Comparison of ENCODE assay signal across 29 cellular contexts in genomic region chr11:102413497-102413896, GRCh38. TPM values are rescaled to one million over a fixed set of nuclear protein-coding genes. Genes with fewer than 3 reads are reported as not detected.
DNase-seq lines count a peak whose midpoint lies in the region; ATAC-seq and TF ChIP-seq lines count a peak whose summit lies in the region.
"Had no signal": no experiment of that assay in that cellular context is flagged by ENCODE, and none has a peak within 500 bp of the region (broad histone marks: within the 10 kb centered on the region; RNA-seq: fewer than 3 reads in every experiment).

No MANE protein-coding gene starts in this region.

- no peak overlapping the region for H4K91ac ChIP-seq in H9 (ENCODE audit: insufficient read length, low read depth, low read length)

- no peaks in the 10 kb centered on the region for H3K27me3 Mint-ChIP-seq in activated naive CD4-positive, alpha-beta T cell treated with anti-CD3 and anti-CD28 coated beads, Interleukin-2, amount 50 U/mL, for 24 hours
- H3K27me3 Mint-ChIP-seq in H9 (ENCODE audit: low read depth) (no peaks in the 10 kb centered on the region), mesothelial cell of epicardium (ENCODE audit: low read depth) (no peaks in the 10 kb centered on the region)
- no peaks in the 10 kb centered on the region for H3K27me3 Mint-ChIP-seq in naive thymus-derived CD4-positive, alpha-beta T cell
- H3K27me3 Mint-ChIP-seq: activated CD8-positive, alpha-beta memory T cell treated with anti-CD3 and anti-CD28 coated beads, Interleukin-2, amount 10 ng/mL, durations not matched to agents 7 days and 5 days; brain had no signal

- H4K5ac ChIP-seq in H9 (ENCODE audit: insufficient read length, low read depth, low read length), result no peak overlapping the region

- no peak overlapping the region; the same call in 1 of the 2 replicates for H3K14ac ChIP-seq in H9 (ENCODE audit: insufficient read depth, low read length)

- no peaks in the 10 kb centered on the region for H4K20me1 ChIP-seq in H9 (ENCODE audit: control insufficient read depth, insufficient read depth, insufficient read length)

- H3K9ac ChIP-seq in H9 (ENCODE audit: extremely low read depth, insufficient read length, low read length), result no peak overlapping the region

- H2AK5ac ChIP-seq in H9 (ENCODE audit: insufficient read length, low read length), result no peak overlapping the region

- POLR2A ChIA-PET in naive thymus-derived CD4-positive, alpha-beta T cell (lab: Charles Lee), result interaction anchor here (0.7 to 3.5 kb wide), 6 partner anchors 9 to 38 kb away, joined by 3 to 13 read pairs (median 4); no protein-coding TSS in a partner anchor

- TF ChIP-seq POLR2A in suprapubic skin (IDR thresholded peaks at IDR 0.05), result no peak

- 0 out of 2 replicates have a peak overlapping the region, but pooled peaks have one; percentile 99 for H2BK15ac ChIP-seq in H9 (ENCODE audit: low read depth, low read length)

- no peak overlapping the region for H3T11ph ChIP-seq in H9 (ENCODE audit: low read length)

- no CpG with 5 or more reads among the region's 4 CpGs for WGBS in H9 (ENCODE audit: extremely low coverage, insufficient read length, low lambda C conversion rate)
- 92% methylated on average over 4 of the region's 4 CpGs for WGBS in suprapubic skin

- TF ChIP-seq CTCF in H9 (conservative IDR thresholded peaks at IDR 0.05) (no peak), suprapubic skin (IDR thresholded peaks at IDR 0.05) (no peak), mesothelial cell of epicardium (IDR thresholded peaks at IDR 0.05; ENCODE audit: unreplicated experiment) (no peak)

- H3K23ac ChIP-seq in H9 (ENCODE audit: insufficient read length, low read depth, low read length), result no peak overlapping the region

- no peak overlapping the region for H3K4me2 ChIP-seq in H9 (ENCODE audit: insufficient read depth, insufficient read length, low read length)

- intact Hi-C loops in naive thymus-derived CD4-positive, alpha-beta T cell (cut with micrococcal nuclease), result loop anchor here in 1 of 2 donors (1.0 kb wide), 3 partner anchors 11 to 82 kb away; no protein-coding TSS in a partner anchor

- H3K4me1 ChIP-seq in H9 (ENCODE audit: insufficient read depth, low read length), result 0 out of 2 replicates have a peak, but pooled peaks cover 5% of the 10 kb centered on the region
- peaks cover 30 to 71% of the 10 kb centered on the region in 2 donors for H3K4me1 ChIP-seq in naive thymus-derived CD4-positive, alpha-beta T cell (ENCODE audit: control insufficient read depth in 2 of 2, insufficient read depth in 2 of 2, low read length in 2 of 2)
- H3K4me1 ChIP-seq in suprapubic skin, result no peaks in the 10 kb centered on the region

- H3K27me3 ChIP-seq in H9 (ENCODE audit: insufficient read depth, low read length) (no peaks in the 10 kb centered on the region), suprapubic skin (no peaks in the 10 kb centered on the region)
- H3K27me3 ChIP-seq in naive thymus-derived CD4-positive, alpha-beta T cell (ENCODE audit: control insufficient read depth in 2 of 2, insufficient read depth in 2 of 2, low read length in 2 of 2), result no peaks in the 10 kb centered on the region
- H3K27me3 ChIP-seq: dorsolateral prefrontal cortex, heart right ventricle, upper lobe of left lung had no signal

- H3K4ac ChIP-seq in H9 (ENCODE audit: low read depth, low read length), result no peak overlapping the region

- no peak overlapping the region for H2BK12ac ChIP-seq in H9 (ENCODE audit: insufficient read length, low read depth, low read length)

- H2BK120ac ChIP-seq in H9 (ENCODE audit: low read depth, low read length, poor library complexity, severe bottlenecking), result no peak overlapping the region

- H2BK20ac ChIP-seq in H9 (ENCODE audit: low read depth, low read length, poor library complexity, severe bottlenecking), result no peak overlapping the region

- H3K9me3 ChIP-seq in H9 (ENCODE audit: control insufficient read depth, low read depth, low read length), result no peaks in the 10 kb centered on the region
- H3K9me3 ChIP-seq in naive thymus-derived CD4-positive, alpha-beta T cell (ENCODE audit: control insufficient read depth in 2 of 3, low read length in 3 of 3), result no peaks in the 10 kb centered on the region
- no peaks in the 10 kb centered on the region for H3K9me3 ChIP-seq in suprapubic skin
- H3K9me3 ChIP-seq: upper lobe of left lung had no signal

- no peak for TF ChIP-seq EP300 in suprapubic skin (IDR thresholded peaks at IDR 0.05)

- H3K27ac ChIP-seq in H9 (ENCODE audit: insufficient read length, low read depth, low read length) (no peak overlapping the region), suprapubic skin (no peak overlapping the region)
- peak overlapping the region; percentile 37 for H3K27ac ChIP-seq in naive thymus-derived CD4-positive, alpha-beta T cell (ENCODE audit: low read depth, low read length)
- H3K27ac ChIP-seq: heart right ventricle, lower lobe of right lung, upper lobe of left lung, WERI-Rb-1 had no signal

- H3K23me2 ChIP-seq in H9 (ENCODE audit: insufficient read length, low read depth, low read length, poor library complexity, severe bottlenecking), result no peaks in the 10 kb centered on the region

- H3K4me3 ChIP-seq in naive thymus-derived CD4-positive, alpha-beta T cell (ENCODE audit: low read length), result peak overlapping the region; percentile 41
- no peak overlapping the region for H3K4me3 ChIP-seq in suprapubic skin
- H3K4me3 ChIP-seq: dorsolateral prefrontal cortex, heart right ventricle, lower lobe of right lung, upper lobe of left lung had no signal

- H4K8ac ChIP-seq in H9 (replicated peaks; ENCODE audit: insufficient read length, low read depth, low read length), result no peak overlapping the region

- no peak overlapping the region for H3K18ac ChIP-seq in H9 (ENCODE audit: insufficient read length, low read depth, low read length)

- H3K9me3 Mint-ChIP-seq in activated naive CD4-positive, alpha-beta T cell treated with anti-CD3 and anti-CD28 coated beads, Interleukin-2, amount 50 U/mL, for 24 hours, result no peaks in the 10 kb centered on the region
- H3K9me3 Mint-ChIP-seq in H9 (peaks cover 13 to 15% of the 10 kb centered on the region in 2 experiments), mesothelial cell of epicardium (peaks cover 43% of the 10 kb centered on the region)
- H3K9me3 Mint-ChIP-seq in activated naive CD4-positive, alpha-beta T cell treated with anti-CD3 and anti-CD28 coated beads, Interleukin-2, amount 50 U/mL, for 72 hours, result peaks cover 7 to 13% of the 10 kb centered on the region in 2 donors
- peaks cover 0 to 9% (median 2%) of the 10 kb centered on the region in 11 donors for H3K9me3 Mint-ChIP-seq in naive thymus-derived CD4-positive, alpha-beta T cell

- H2BK5ac ChIP-seq in H9 (ENCODE audit: insufficient read length, low read length), result no peak overlapping the region

- H3K79me2 ChIP-seq in H9 (ENCODE audit: insufficient read depth, low read length), result no peaks in the 10 kb centered on the region

- H3K4me1 Mint-ChIP-seq in activated naive CD4-positive, alpha-beta T cell treated with anti-CD3 and anti-CD28 coated beads, Interleukin-2, amount 50 U/mL, for 24 hours, result peaks cover 92% of the 10 kb centered on the region
- peaks cover 3 to 12% of the 10 kb centered on the region in 2 experiments; a peak in 3 of 4 replicates for H3K4me1 Mint-ChIP-seq in H9
- H3K4me1 Mint-ChIP-seq in naive thymus-derived CD4-positive, alpha-beta T cell, result peaks cover 66 to 99% (median 92%) of the 10 kb centered on the region in 7 donors
- H3K4me1 Mint-ChIP-seq in mesothelial cell of epicardium, result peaks cover 7% of the 10 kb centered on the region

- no peak overlapping the region for H2AFZ ChIP-seq in H9 (ENCODE audit: low read length)

- no peak for DNase-seq in activated naive CD4-positive, alpha-beta T cell treated with anti-CD3 and anti-CD28 coated beads, Interleukin-2, amount 50 U/mL, for 16 hours
- DNase-seq in H9 (no peak), suprapubic skin (ENCODE audit: low spot score in 2 of 2) (no peak), occipital lobe (lab: John Stamatoyannopoulos, UW) (no peak), mesothelial cell of epicardium (ENCODE audit: low spot score in 2 of 2, unreplicated experiment in 2 of 2) (no peak)
- DNase-seq in activated naive CD4-positive, alpha-beta T cell treated with anti-CD3 and anti-CD28 coated beads, Interleukin-2, amount 50 U/mL, for 72 hours (ENCODE audit: low spot score in 2 of 2), result no peak
- peak in 7 of 9 donors; percentile 38 to 63 (median 53) for DNase-seq in naive thymus-derived CD4-positive, alpha-beta T cell
- DNase-seq: activated CD4-positive, alpha-beta T cell treated with anti-CD3 and anti-CD28 coated beads for 48 hours; activated CD8-positive, alpha-beta memory T cell treated with anti-CD3 and anti-CD28 coated beads, Interleukin-2, amount 10 ng/mL, durations not matched to agents 7 days and 5 days; dorsolateral prefrontal cortex; foreskin melanocyte; heart right ventricle; lower lobe of right lung; MV-4-11; NCI-H1436; NCI-H345; NCI-H69; SIG-M5; stimulated activated CD4-positive, alpha-beta T cell treated with anti-CD3 and anti-CD28 coated beads, Interleukin-15, amount 100 ng/mL, for 24 hours; stimulated activated CD4-positive, alpha-beta T cell treated with anti-CD3 and anti-CD28 coated beads, Interleukin-4, amount 100 ng/mL, for 4 hours; substantia nigra; T1000; upper lobe of left lung; WERI-Rb-1 had no signal

- ATAC-seq in activated naive CD4-positive, alpha-beta T cell treated with anti-CD3 and anti-CD28 coated beads, Interleukin-2, amount 50 U/mL, for 72 hours, result peak; percentile 5 to 7
- peak; percentile 57 for ATAC-seq in naive thymus-derived CD4-positive, alpha-beta T cell
- ATAC-seq: activated CD8-positive, alpha-beta memory T cell treated with anti-CD3 and anti-CD28 coated beads, Interleukin-2, amount 10 ng/mL, durations not matched to agents 7 days and 5 days; HCT116; heart right ventricle; lower lobe of right lung had no signal

- H3K27ac Mint-ChIP-seq in activated naive CD4-positive, alpha-beta T cell treated with anti-CD3 and anti-CD28 coated beads, Interleukin-2, amount 50 U/mL, for 24 hours, result peak overlapping the region; percentile 89
- H3K27ac Mint-ChIP-seq in H9, result no peak overlapping the region
- H3K27ac Mint-ChIP-seq in activated naive CD4-positive, alpha-beta T cell treated with anti-CD3 and anti-CD28 coated beads, Interleukin-2, amount 50 U/mL, for 72 hours, result peak overlapping the region; percentile 65 to 81
- peak overlapping the region in 8 of 9 donors; percentile 76 to 97 (median 90) for H3K27ac Mint-ChIP-seq in naive thymus-derived CD4-positive, alpha-beta T cell
- no peak overlapping the region for H3K27ac Mint-ChIP-seq in mesothelial cell of epicardium
- H3K27ac Mint-ChIP-seq: activated CD8-positive, alpha-beta memory T cell treated with anti-CD3 and anti-CD28 coated beads, Interleukin-2, amount 10 ng/mL, durations not matched to agents 7 days and 5 days; activated T-helper 2 cell treated with anti-CD3 and anti-CD28 coated beads, Interferon-gamma antibody, Interleukin-2, Interleukin-4, amounts not matched to agents 10 μg/mL and 5 μg/mL and 100 μg/mL, durations not matched to agents 14 hours and 24 hours and 36 hours; nephron had no signal

- peaks cover 9% of the 10 kb centered on the region for H3K36me3 Mint-ChIP-seq in activated naive CD4-positive, alpha-beta T cell treated with anti-CD3 and anti-CD28 coated beads, Interleukin-2, amount 50 U/mL, for 24 hours
- H3K36me3 Mint-ChIP-seq in H9 (ENCODE audit: insufficient read depth in 1 of 3, low read depth in 3 of 3) (peaks cover 7 to 31% (median 20%) of the 10 kb centered on the region in 3 experiments), mesothelial cell of epicardium (peaks cover 44% of the 10 kb centered on the region)
- H3K36me3 Mint-ChIP-seq in activated naive CD4-positive, alpha-beta T cell treated with anti-CD3 and anti-CD28 coated beads, Interleukin-2, amount 50 U/mL, for 72 hours, result peaks cover 26 to 51% of the 10 kb centered on the region in 2 donors
- H3K36me3 Mint-ChIP-seq in naive thymus-derived CD4-positive, alpha-beta T cell, result peaks cover 0 to 48% (median 30%) of the 10 kb centered on the region in 5 donors

- peak overlapping the region; percentile 71 for H3K4me3 Mint-ChIP-seq in activated naive CD4-positive, alpha-beta T cell treated with anti-CD3 and anti-CD28 coated beads, Interleukin-2, amount 50 U/mL, for 24 hours
- H3K4me3 Mint-ChIP-seq in H9 (no peak overlapping the region), mesothelial cell of epicardium (no peak overlapping the region)
- H3K4me3 Mint-ChIP-seq in naive thymus-derived CD4-positive, alpha-beta T cell, result peak overlapping the region; percentile 35 to 89 (median 80)
- H3K4me3 Mint-ChIP-seq: activated CD8-positive, alpha-beta memory T cell treated with anti-CD3 and anti-CD28 coated beads, Interleukin-2, amount 10 ng/mL, durations not matched to agents 7 days and 5 days; brain; nephron had no signal

- H3K79me1 ChIP-seq in H9 (ENCODE audit: insufficient read depth, low read depth, low read length, poor library complexity, severe bottlenecking), result no peaks in the 10 kb centered on the region

- CTCF ChIA-PET in naive thymus-derived CD4-positive, alpha-beta T cell (lab: Charles Lee), result interaction anchor here (1.0 to 1.8 kb wide), 4 partner anchors 10 to 82 kb away, joined by 3 to 6 read pairs (median 3); no protein-coding TSS in a partner anchor

- no peak overlapping the region for H3K56ac ChIP-seq in H9 (ENCODE audit: insufficient read length, low read depth, low read length)

- peaks cover 0 to 7% (median 0%) of the 10 kb centered on the region in 3 experiments for H3K36me3 ChIP-seq in naive thymus-derived CD4-positive, alpha-beta T cell (ENCODE audit: control insufficient read depth in 2 of 3, insufficient read depth in 3 of 3, low read length in 3 of 3)
- no peaks in the 10 kb centered on the region for H3K36me3 ChIP-seq in suprapubic skin
- H3K36me3 ChIP-seq: lower lobe of right lung had no signal

RNA-seq across cellular contexts. Expression of gene TMEM123, which starts 39.1 kb away (rescaled TPM):
- total RNA-seq in H9 (2021) (76.7 and 77.8 TPM in 2 replicates), suprapubic skin (100 to 1,000 TPM; 161 to 212 (median 197) TPM), occipital lobe (101 TPM), mesothelial cell of epicardium (131 to 144 TPM (median 137 TPM) in 3 replicates)
- total RNA-seq in activated naive CD4-positive, alpha-beta T cell treated with anti-CD3 and anti-CD28 coated beads, Interleukin-2, amount 50 U/mL, for 72 hours, result 100 to 1,000 TPM; 193 to 330 TPM
- 100 to 1,000 TPM; 270 to 495 (median 437) TPM for total RNA-seq in naive thymus-derived CD4-positive, alpha-beta T cell
- polyA plus RNA-seq in naive thymus-derived CD4-positive, alpha-beta T cell, result 100 to 1,000 TPM; 811 to 922 TPM

Comparison
In these comparisons a context has a peak if more than half of its experiments do, and no peak if none do; other contexts are left out.
1. H3K27ac Mint-ChIP-seq: peak in activated naive CD4-positive, alpha-beta T cell treated with anti-CD3 and anti-CD28 coated beads, Interleukin-2, amount 50 U/mL, for 24 hours (single experiment), activated naive CD4-positive, alpha-beta T cell treated with anti-CD3 and anti-CD28 coated beads, Interleukin-2, amount 50 U/mL, for 72 hours (2 of 2) and naive thymus-derived CD4-positive, alpha-beta T cell (8 of 9); none in H9 (0 of 3) and mesothelial cell of epicardium (single experiment).
2. H3K4me3 Mint-ChIP-seq: peak in activated naive CD4-positive, alpha-beta T cell treated with anti-CD3 and anti-CD28 coated beads, Interleukin-2, amount 50 U/mL, for 24 hours (single experiment) and naive thymus-derived CD4-positive, alpha-beta T cell (10 of 10); none in H9 (0 of 2) and mesothelial cell of epicardium (single experiment).
3. DNase-seq: peak in naive thymus-derived CD4-positive, alpha-beta T cell (7 of 9); none in activated naive CD4-positive, alpha-beta T cell treated with anti-CD3 and anti-CD28 coated beads, Interleukin-2, amount 50 U/mL, for 16 hours (single experiment), H9 (single experiment), activated naive CD4-positive, alpha-beta T cell treated with anti-CD3 and anti-CD28 coated beads, Interleukin-2, amount 50 U/mL, for 72 hours (0 of 2), suprapubic skin (0 of 2), occipital lobe (single experiment) and mesothelial cell of epicardium (0 of 2).